ENCODE assay signal across 27 cellular contexts in the genomic region with DNA sequence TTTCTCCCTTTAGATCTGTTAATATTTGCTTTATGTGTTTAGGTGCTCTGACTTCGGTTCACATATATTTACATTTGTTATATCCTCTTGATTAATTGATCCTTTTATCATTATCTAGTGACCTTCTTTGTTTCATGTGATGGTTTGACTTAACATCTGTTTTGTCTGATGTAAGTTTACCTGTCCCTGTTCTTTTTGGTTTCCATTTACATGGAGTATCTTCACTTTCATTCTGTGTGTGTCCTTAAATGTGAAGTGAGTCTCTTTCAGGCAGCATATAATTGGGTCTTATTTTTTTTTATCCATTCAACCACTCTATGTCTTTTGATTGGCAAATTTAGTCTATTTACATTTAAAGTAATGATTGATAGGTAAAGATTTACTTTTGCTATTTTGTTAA.
"Had no signal": no experiment of that assay in that cellular context is flagged by ENCODE, and none has a peak within 500 bp of the region (broad histone marks: within the 10 kb centered on the region; RNA-seq: fewer than 3 reads in every experiment).

No MANE protein-coding gene starts in this region.

- H3K27ac Mint-ChIP-seq: dendritic cell treated with granulocyte-macrophage colony-stimulating factor and Interleukin-4, amounts not matched to agents 40 ng/mL and 50 ng/mL, for 4 days; memory B cell; nephron; neural progenitor cell had no signal

- H3K4me3 Mint-ChIP-seq: dendritic cell treated with granulocyte-macrophage colony-stimulating factor and Interleukin-4, amounts not matched to agents 40 ng/mL and 50 ng/mL, for 4 days; memory B cell; nephron; neural progenitor cell had no signal

- FAIRE-seq: endothelial cell of umbilical vein had no signal

- H3K9me3 ChIP-seq: colonic mucosa, prostate gland, thyroid gland had no signal

- ATAC-seq: foreskin keratinocyte, gastroesophageal sphincter, heart left ventricle, left lobe of liver, sciatic nerve had no signal

- H3K27ac ChIP-seq: colonic mucosa, esophagus muscularis mucosa, foreskin keratinocyte, gastroesophageal sphincter, heart left ventricle, hepatocyte, neural progenitor cell, prostate gland, right atrium auricular region, stomach, thyroid gland had no signal

- H3K4me2 ChIP-seq: hepatocyte, neural progenitor cell, smooth muscle cell had no signal

- H3K4me3 ChIP-seq: colonic mucosa, esophagus muscularis mucosa, gastroesophageal sphincter, heart left ventricle, hepatocyte, lung, neural progenitor cell, prostate gland, right atrium auricular region, smooth muscle cell, stomach, thyroid gland had no signal

- H3K4me1 Mint-ChIP-seq: memory B cell, nephron, neural progenitor cell had no signal

- DNase-seq: colonic mucosa; effector CD8-positive, alpha-beta T cell; foreskin keratinocyte; heart left ventricle; kidney; stimulated activated CD4-positive, alpha-beta T cell treated with anti-CD3 and anti-CD28 coated beads, Interleukin-12 subunit alpha, Interleukin-12 subunit beta, amount 100 ng/mL, for 4 hours; stimulated activated CD4-positive, alpha-beta T cell treated with anti-CD3 and anti-CD28 coated beads, Interleukin-1b, Interleukin-23, amount 100 ng/mL, for 48 hours; stimulated activated CD4-positive, alpha-beta T cell treated with anti-CD3 and anti-CD28 coated beads, Interleukin-4, amount 100 ng/mL, for 1 hour; stimulated activated CD8-positive, alpha-beta memory T cell treated with anti-CD3 and anti-CD28 coated beads, Interleukin-4, amount 100 ng/mL, for 48 hours; stimulated activated naive CD4-positive, alpha-beta T cell treated with Interleukin-2 at 50 U/mL for 16 hours; stomach; thyroid gland; trophoblast cell had no signal

- H3K27me3 Mint-ChIP-seq: dendritic cell treated with granulocyte-macrophage colony-stimulating factor and Interleukin-4, amounts not matched to agents 40 ng/mL and 50 ng/mL, for 4 days; memory B cell had no signal

- H3K4me1 ChIP-seq: colonic mucosa, esophagus muscularis mucosa, foreskin keratinocyte, gastroesophageal sphincter, neural progenitor cell, prostate gland, right atrium auricular region, stomach, thyroid gland had no signal
